24 cellular contexts compared by ENCODE assay signal in the genomic region with DNA sequence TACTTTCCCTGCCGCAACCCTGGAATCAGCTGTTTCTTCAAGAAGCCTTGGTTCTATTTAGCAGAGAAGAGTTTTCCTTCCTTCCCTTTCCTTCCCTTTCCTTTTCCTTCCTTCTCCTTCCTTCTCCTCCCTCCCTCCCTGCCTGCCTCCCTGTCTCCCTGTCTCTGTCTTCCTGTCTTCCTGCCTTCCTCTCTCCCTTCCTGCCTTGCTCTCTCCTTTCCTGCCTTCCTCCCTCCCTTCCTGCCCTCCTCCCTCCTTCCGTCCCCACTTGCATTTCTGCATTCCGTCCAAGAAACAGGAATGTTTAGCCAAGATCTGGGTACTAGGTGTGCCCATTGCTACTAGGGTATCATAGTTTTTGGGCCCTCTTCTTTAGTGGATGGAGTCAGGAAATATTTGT. TPM values are rescaled to one million over a fixed set of nuclear protein-coding genes. Genes with fewer than 3 reads are reported as not detected.
DNase-seq lines count a peak whose midpoint lies in the region; ATAC-seq and TF ChIP-seq lines count a peak whose summit lies in the region.
"Had no signal": no experiment of that assay in that cellular context is flagged by ENCODE, and none has a peak within 500 bp of the region (broad histone marks: within the 10 kb centered on the region; RNA-seq: fewer than 3 reads in every experiment).

No MANE protein-coding gene starts in this region.

- H4K20me1 ChIP-seq in SK-N-SH (ENCODE audit: insufficient read depth) = peaks cover 46% of the 10 kb centered on the region

- POLR2A ChIA-PET in SK-N-SH (lab: Yijun Ruan, JAX) = no interaction called here

- H3K36me3 ChIP-seq in SK-N-SH (replicated peaks in 1 of 2; ENCODE audit: control insufficient read depth in 1 of 2, insufficient read depth in 2 of 2, low read length in 1 of 2) = peaks cover 26 to 60% of the 10 kb centered on the region in 2 experiments
- H3K36me3 ChIP-seq: sigmoid colon had no signal

- H3K4me2 ChIP-seq in SK-N-SH = no peak overlapping the region

- H3K9me3 ChIP-seq in SK-N-SH = no peaks in the 10 kb centered on the region
- H3K9me3 ChIP-seq: lower lobe of right lung, sigmoid colon, SJCRH30 had no signal

- WGBS in SK-N-SH (ENCODE audit: low lambda C conversion rate) = 75% methylated on average over 3 of the region's 3 CpGs

- peaks cover 3% of the 10 kb centered on the region for H3F3A ChIP-seq in SK-N-SH (replicated peaks; ENCODE audit: insufficient read depth)

- no peak overlapping the region for H2AFZ ChIP-seq in SK-N-SH (ENCODE audit: low read depth)
- H2AFZ ChIP-seq: parathyroid adenoma had no signal

- TF ChIP-seq EP300 in SK-N-SH (IDR thresholded peaks at IDR 0.05; ENCODE audit: borderline replicate concordance in 1 of 2, low read depth in 1 of 2, low read length in 1 of 2) = no peak

- H3K9me2 ChIP-seq in SK-N-SH = no peaks in the 10 kb centered on the region

- DNase-seq in SK-N-SH (no peak), cerebellar cortex (ENCODE audit: low spot score) (peak; percentile 43), type B pancreatic cell (ENCODE audit: extremely low spot score, unreplicated experiment) (no peak), superior temporal gyrus (ENCODE audit: extremely low spot score) (no peak), epidermal melanocyte (ENCODE audit: insufficient read length, low spot score) (no peak)
- DNase-seq in stimulated activated CD4-positive, alpha-beta T cell treated with anti-CD3 and anti-CD28 coated beads, Interleukin-2, amount 100 ng/mL, for 24 hours = no peak
- DNase-seq: activated CD8-positive, alpha-beta memory T cell treated with anti-CD3 and anti-CD28 coated beads for 24 hours; COR-L47; glutamatergic neuron; lower lobe of right lung; NCI-H1105 treated with DMSO at 0.1 percent for 48 hours; OCI-M1; sigmoid colon; SJCRH30; stimulated activated naive CD4-positive, alpha-beta T cell treated with Interleukin-2 at 50 U/mL for 16 hours had no signal

- peak; percentile 81 for ATAC-seq in SK-N-SH treated with all-trans-retinoic acid at 6 μM for 48 hours
- ATAC-seq: activated CD4-positive, CD25-positive, alpha-beta regulatory T cell treated with anti-CD3 and anti-CD28 coated beads, Interleukin-2, amount 50 U/mL, for 24 hours; esophagus mucosa had no signal

- no peak overlapping the region for H3K4me3 ChIP-seq in SK-N-SH (ENCODE audit: low read depth in 2 of 2, low read length in 1 of 2)
- H3K4me3 ChIP-seq: lower lobe of right lung, sigmoid colon, SJCRH30 had no signal

- no peaks in the 10 kb centered on the region for H3K9me3 Mint-ChIP-seq in type B pancreatic cell
- H3K9me3 Mint-ChIP-seq: T-helper 2 cell treated with Interferon-gamma antibody and Interleukin-4, amounts not matched to agents 5 μg/mL and 100 μg/mL, for 36 hours had no signal

- CTCF ChIA-PET in SK-N-SH (lab: Yijun Ruan, JAX) = interaction anchor here (0.7 to 1.5 kb wide), 3 partner anchors 13 to 673 kb away, joined by 3 to 6 read pairs (median 3); no protein-coding TSS in a partner anchor

- no peak for TF ChIP-seq RAD21 in SK-N-SH (IDR thresholded peaks at IDR 0.05; ENCODE audit: low read length)

- H3K4me1 Mint-ChIP-seq in type B pancreatic cell (ENCODE audit: unreplicated experiment) = no peaks in the 10 kb centered on the region

- H3K9ac ChIP-seq in SK-N-SH = no peak overlapping the region
- H3K9ac ChIP-seq: parathyroid adenoma had no signal

- H3K79me2 ChIP-seq in SK-N-SH (ENCODE audit: insufficient read depth) = peaks cover 99% of the 10 kb centered on the region

- H3K27ac ChIP-seq in SK-N-SH (ENCODE audit: low read depth in 2 of 2, low read length in 1 of 2) = no peak overlapping the region
- peak overlapping the region; percentile 7 for H3K27ac ChIP-seq in layer of hippocampus (ENCODE audit: low read depth, low read length)
- H3K27ac ChIP-seq: 22Rv1, lower lobe of right lung, parathyroid adenoma, sigmoid colon, SJCRH30 had no signal

- no peak overlapping the region for H3K4me3 Mint-ChIP-seq in type B pancreatic cell
- H3K4me3 Mint-ChIP-seq: T-helper 2 cell treated with Interferon-gamma antibody and Interleukin-4, amounts not matched to agents 5 μg/mL and 100 μg/mL, for 36 hours had no signal

- H3K36me3 Mint-ChIP-seq in type B pancreatic cell = peaks cover 46% of the 10 kb centered on the region

- H3K27me3 ChIP-seq in SK-N-SH (ENCODE audit: insufficient read depth) (no peaks in the 10 kb centered on the region), layer of hippocampus (ENCODE audit: control insufficient read depth, insufficient read depth, low read length) (no peaks in the 10 kb centered on the region)
- H3K27me3 ChIP-seq: sigmoid colon, SJCRH30 had no signal

- no peaks in the 10 kb centered on the region for H3K27me3 Mint-ChIP-seq in type B pancreatic cell

- H3K27ac Mint-ChIP-seq in type B pancreatic cell = peak overlapping the region; percentile 46
- H3K27ac Mint-ChIP-seq: T-helper 2 cell treated with Interferon-gamma antibody and Interleukin-4, amounts not matched to agents 5 μg/mL and 100 μg/mL, for 36 hours had no signal

- no peaks in the 10 kb centered on the region for H3K4me1 ChIP-seq in SK-N-SH (ENCODE audit: control insufficient read depth in 1 of 2, insufficient read depth in 2 of 2, low read depth in 1 of 2, low read length in 1 of 2)
- H3K4me1 ChIP-seq: parathyroid adenoma had no signal

- TF ChIP-seq CTCF in SK-N-SH (IDR thresholded peaks at IDR 0.05) = no peak
- TF ChIP-seq CTCF in type B pancreatic cell (conservative IDR thresholded peaks at IDR 0.05) = no peak

TF ChIP-seq in SK-N-SH treated with all-trans-retinoic acid at 6 μM for 48 hours, 23 proteins besides CTCF, POLR2A, EP300 and RAD21:
- no peak for TF ChIP-seq ZFP30 (CRISPR knock-in tag; IDR thresholded peaks at IDR 0.05)

TF ChIP-seq in SK-N-SH, 30 proteins besides CTCF, POLR2A, EP300 and RAD21 (continues in another document):
- no peak for TF ChIP-seq FOSL2 (IDR thresholded peaks at IDR 0.05; ENCODE audit: borderline replicate concordance, low read depth)
- TF ChIP-seq FOXM1 (IDR thresholded peaks at IDR 0.05; ENCODE audit: low read depth) = no peak
- TF ChIP-seq RCOR1 (IDR thresholded peaks at IDR 0.05; ENCODE audit: low read length) = no peak
- no peak for TF ChIP-seq MEF2A (IDR thresholded peaks at IDR 0.05; ENCODE audit: borderline replicate concordance, low read depth)
- TF ChIP-seq IRF3 (IDR thresholded peaks at IDR 0.05; ENCODE audit: low read depth, low read length) = no peak
- TF ChIP-seq, protein P1, sequence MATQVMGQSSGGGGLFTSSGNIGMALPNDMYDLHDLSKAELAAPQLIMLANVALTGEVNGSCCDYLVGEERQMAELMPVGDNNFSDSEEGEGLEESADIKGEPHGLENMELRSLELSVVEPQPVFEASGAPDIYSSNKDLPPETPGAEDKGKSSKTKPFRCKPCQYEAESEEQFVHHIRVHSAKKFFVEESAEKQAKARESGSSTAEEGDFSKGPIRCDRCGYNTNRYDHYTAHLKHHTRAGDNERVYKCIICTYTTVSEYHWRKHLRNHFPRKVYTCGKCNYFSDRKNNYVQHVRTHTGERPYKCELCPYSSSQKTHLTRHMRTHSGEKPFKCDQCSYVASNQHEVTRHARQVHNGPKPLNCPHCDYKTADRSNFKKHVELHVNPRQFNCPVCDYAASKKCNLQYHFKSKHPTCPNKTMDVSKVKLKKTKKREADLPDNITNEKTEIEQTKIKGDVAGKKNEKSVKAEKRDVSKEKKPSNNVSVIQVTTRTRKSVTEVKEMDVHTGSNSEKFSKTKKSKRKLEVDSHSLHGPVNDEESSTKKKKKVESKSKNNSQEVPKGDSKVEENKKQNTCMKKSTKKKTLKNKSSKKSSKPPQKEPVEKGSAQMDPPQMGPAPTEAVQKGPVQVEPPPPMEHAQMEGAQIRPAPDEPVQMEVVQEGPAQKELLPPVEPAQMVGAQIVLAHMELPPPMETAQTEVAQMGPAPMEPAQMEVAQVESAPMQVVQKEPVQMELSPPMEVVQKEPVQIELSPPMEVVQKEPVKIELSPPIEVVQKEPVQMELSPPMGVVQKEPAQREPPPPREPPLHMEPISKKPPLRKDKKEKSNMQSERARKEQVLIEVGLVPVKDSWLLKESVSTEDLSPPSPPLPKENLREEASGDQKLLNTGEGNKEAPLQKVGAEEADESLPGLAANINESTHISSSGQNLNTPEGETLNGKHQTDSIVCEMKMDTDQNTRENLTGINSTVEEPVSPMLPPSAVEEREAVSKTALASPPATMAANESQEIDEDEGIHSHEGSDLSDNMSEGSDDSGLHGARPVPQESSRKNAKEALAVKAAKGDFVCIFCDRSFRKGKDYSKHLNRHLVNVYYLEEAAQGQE (IDR thresholded peaks at IDR 0.05; ENCODE audit: low read depth, low read length) = no peak
- TF ChIP-seq, protein P2, sequence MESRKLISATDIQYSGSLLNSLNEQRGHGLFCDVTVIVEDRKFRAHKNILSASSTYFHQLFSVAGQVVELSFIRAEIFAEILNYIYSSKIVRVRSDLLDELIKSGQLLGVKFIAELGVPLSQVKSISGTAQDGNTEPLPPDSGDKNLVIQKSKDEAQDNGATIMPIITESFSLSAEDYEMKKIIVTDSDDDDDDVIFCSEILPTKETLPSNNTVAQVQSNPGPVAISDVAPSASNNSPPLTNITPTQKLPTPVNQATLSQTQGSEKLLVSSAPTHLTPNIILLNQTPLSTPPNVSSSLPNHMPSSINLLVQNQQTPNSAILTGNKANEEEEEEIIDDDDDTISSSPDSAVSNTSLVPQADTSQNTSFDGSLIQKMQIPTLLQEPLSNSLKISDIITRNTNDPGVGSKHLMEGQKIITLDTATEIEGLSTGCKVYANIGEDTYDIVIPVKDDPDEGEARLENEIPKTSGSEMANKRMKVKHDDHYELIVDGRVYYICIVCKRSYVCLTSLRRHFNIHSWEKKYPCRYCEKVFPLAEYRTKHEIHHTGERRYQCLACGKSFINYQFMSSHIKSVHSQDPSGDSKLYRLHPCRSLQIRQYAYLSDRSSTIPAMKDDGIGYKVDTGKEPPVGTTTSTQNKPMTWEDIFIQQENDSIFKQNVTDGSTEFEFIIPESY (IDR thresholded peaks at IDR 0.05; ENCODE audit: borderline replicate concordance, low read depth) = no peak

RNA-seq across cellular contexts. Expression of gene SND1, which starts 21.9 kb away (rescaled TPM):
- polyA plus RNA-seq in SK-N-SH (2012; rRNA removed) = 165 and 168 TPM in 2 replicates
- 112 and 138 TPM in 2 replicates for polyA plus RNA-seq in SK-N-SH (2012; cell fraction: cytosol; rRNA removed)
- 126 and 165 TPM in 2 replicates for polyA plus RNA-seq in SK-N-SH (2012; cell fraction: nucleus; rRNA removed)
- total RNA-seq in type B pancreatic cell (ENCODE audit: low replicate concordance) = 183 and 199 TPM in 2 replicates

RNA-seq across cellular contexts. Expression of gene PAX4, which starts 56.0 kb away (rescaled TPM):
- polyA plus RNA-seq in SK-N-SH (2012; rRNA removed) = not detected in 2 replicates
- polyA plus RNA-seq in SK-N-SH (2012; cell fraction: cytosol; rRNA removed) = not detected in 2 replicates
- not detected in 2 replicates for polyA plus RNA-seq in SK-N-SH (2012; cell fraction: nucleus; rRNA removed)
- 3.4 and 14.9 TPM in 2 replicates for total RNA-seq in type B pancreatic cell (ENCODE audit: low replicate concordance)
- total RNA-seq: dermis microvascular lymphatic vessel endothelial cell, esophagus mucosa, lower lobe of right lung, sigmoid colon, SJCRH30, ureter had no signal
